ENCODE assay signal across 24 cellular contexts in the genomic region with DNA sequence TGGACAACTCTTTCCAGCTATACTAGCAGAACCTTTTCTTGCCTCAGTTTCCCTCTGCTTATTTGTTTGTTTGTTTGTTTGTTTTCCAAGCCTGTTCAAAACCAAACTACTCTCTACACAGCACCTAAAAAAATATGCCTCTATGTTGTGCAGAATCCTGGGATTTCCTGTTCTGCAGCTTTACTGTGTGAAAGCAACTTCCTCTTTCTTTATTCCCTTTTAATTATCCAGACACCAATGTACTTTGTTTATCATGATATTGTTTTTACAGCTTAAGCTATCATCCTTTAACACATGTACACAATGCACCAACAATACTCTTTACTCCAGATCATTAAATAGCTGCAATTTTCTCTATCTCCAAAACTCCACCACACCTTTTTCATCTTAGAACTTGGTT.
"Had no signal": no experiment of that assay in that cellular context is flagged by ENCODE, and none has a peak within 500 bp of the region (broad histone marks: within the 10 kb centered on the region; RNA-seq: fewer than 3 reads in every experiment).

No MANE protein-coding gene starts in this region.

- H3K36me3 ChIP-seq: breast epithelium, esophagus muscularis mucosa, heart left ventricle, left lung, lower lobe of right lung, suprapubic skin, tibial artery, upper lobe of right lung had no signal

- H3K4me3 Mint-ChIP-seq: activated CD4-positive, alpha-beta memory T cell treated with anti-CD3 and anti-CD28 coated beads, Interleukin-2, amount 10 ng/mL, durations not matched to agents 7 days and 5 days; activated CD4-positive, alpha-beta T cell treated with anti-CD3 and anti-CD28 coated beads, Interleukin-2, amount 10 ng/mL, durations not matched to agents 24 days and 14 days; natural killer cell had no signal

- ATAC-seq: activated naive CD4-positive, alpha-beta T cell treated with anti-CD3 and anti-CD28 coated beads, Interleukin-2, amount 50 U/mL, for 72 hours; foreskin keratinocyte; heart left ventricle; left lung; lower lobe of right lung; natural killer cell; right cardiac atrium; upper lobe of right lung had no signal

- H3K9me3 ChIP-seq: breast epithelium, esophagus muscularis mucosa, heart left ventricle, left lung, lower lobe of right lung, suprapubic skin, tibial artery, upper lobe of right lung had no signal

- H3K27me3 Mint-ChIP-seq: activated CD4-positive, alpha-beta memory T cell treated with anti-CD3 and anti-CD28 coated beads, Interleukin-2, amount 10 ng/mL, durations not matched to agents 7 days and 5 days had no signal

- H3K27ac Mint-ChIP-seq: activated CD4-positive, alpha-beta memory T cell treated with anti-CD3 and anti-CD28 coated beads, Interleukin-2, amount 10 ng/mL, durations not matched to agents 7 days and 5 days; activated CD4-positive, alpha-beta T cell treated with anti-CD3 and anti-CD28 coated beads, Interleukin-2, amount 10 ng/mL, durations not matched to agents 24 days and 14 days; activated naive CD4-positive, alpha-beta T cell treated with anti-CD3 and anti-CD28 coated beads, Interleukin-2, amount 50 U/mL, for 72 hours; activated T-helper 2 cell treated with anti-CD3 and anti-CD28 coated beads, Interferon-gamma antibody, Interleukin-2, Interleukin-4, amounts not matched to agents 10 μg/mL and 5 μg/mL and 100 μg/mL, durations not matched to agents 14 hours and 24 hours and 36 hours; natural killer cell had no signal

- H3K9me3 Mint-ChIP-seq: activated CD4-positive, alpha-beta memory T cell treated with anti-CD3 and anti-CD28 coated beads, Interleukin-2, amount 10 ng/mL, durations not matched to agents 7 days and 5 days; activated CD4-positive, alpha-beta T cell treated with anti-CD3 and anti-CD28 coated beads, Interleukin-2, amount 10 ng/mL, durations not matched to agents 24 days and 14 days; activated naive CD4-positive, alpha-beta T cell treated with anti-CD3 and anti-CD28 coated beads, Interleukin-2, amount 50 U/mL, for 72 hours; activated T-helper 2 cell treated with anti-CD3 and anti-CD28 coated beads, Interferon-gamma antibody, Interleukin-2, Interleukin-4, amounts not matched to agents 10 μg/mL and 5 μg/mL and 100 μg/mL, durations not matched to agents 14 hours and 24 hours and 36 hours; natural killer cell had no signal

- H3K4me1 ChIP-seq: breast epithelium, esophagus muscularis mucosa, foreskin keratinocyte, heart left ventricle, left lung, lower lobe of right lung, suprapubic skin, tibial artery, upper lobe of right lung had no signal

- H3K36me3 Mint-ChIP-seq: activated naive CD4-positive, alpha-beta T cell treated with anti-CD3 and anti-CD28 coated beads, Interleukin-2, amount 50 U/mL, for 72 hours; natural killer cell had no signal

- H3K27me3 ChIP-seq: breast epithelium, foreskin keratinocyte, heart left ventricle, left lung, suprapubic skin, tibial artery had no signal

- H3K4me3 ChIP-seq: breast epithelium, esophagus muscularis mucosa, heart left ventricle, left lung, lower lobe of right lung, suprapubic skin, tibial artery, upper lobe of right lung had no signal

- H3K4me1 Mint-ChIP-seq: activated CD4-positive, alpha-beta memory T cell treated with anti-CD3 and anti-CD28 coated beads, Interleukin-2, amount 10 ng/mL, durations not matched to agents 7 days and 5 days; activated CD4-positive, alpha-beta T cell treated with anti-CD3 and anti-CD28 coated beads, Interleukin-2, amount 10 ng/mL, durations not matched to agents 24 days and 14 days; natural killer cell had no signal

- DNase-seq: activated CD4-positive, alpha-beta memory T cell treated with anti-CD3 and anti-CD28 coated beads, Interleukin-2, amount 10 ng/mL, durations not matched to agents 7 days and 5 days; activated CD4-positive, alpha-beta T cell treated with anti-CD3 and anti-CD28 coated beads, Interleukin-2, amount 10 ng/mL, durations not matched to agents 24 days and 14 days; activated CD4-positive, CD25-positive, alpha-beta regulatory T cell treated with anti-CD3 and anti-CD28 coated beads, Interleukin-2, amount 50 U/mL, for 72 hours; activated T-cell treated with anti-CD3 and anti-CD28 coated beads, Interleukin-2, amount 50 U/mL, for 48 hours; central memory CD4-positive, alpha-beta T cell; foreskin keratinocyte; heart left ventricle; hypothalamus; kidney glomerular epithelial cell; left lung; lower lobe of right lung; mesenchymal stem cell; natural killer cell; posterior cingulate gyrus; right cardiac atrium; stimulated activated CD4-positive, alpha-beta T cell treated with anti-CD3 and anti-CD28 coated beads, Interleukin-15, amount 100 ng/mL, for 24 hours; stimulated activated CD4-positive, alpha-beta T cell treated with anti-CD3 and anti-CD28 coated beads, Interleukin-2, amount 100 ng/mL, for 24 hours; tibial artery; upper lobe of right lung had no signal
